Comparison of ENCODE assay signal across 15 cellular contexts in genomic region chr1:156509424-156510035, GRCh38. TPM values are rescaled to one million over a fixed set of nuclear protein-coding genes. Genes with fewer than 3 reads are reported as not detected.
DNase-seq lines count a peak whose midpoint lies in the region; ATAC-seq and TF ChIP-seq lines count a peak whose summit lies in the region.
"Had no signal": no experiment of that assay in that cellular context is flagged by ENCODE, and none has a peak within 500 bp of the region (broad histone marks: within the 10 kb centered on the region; RNA-seq: fewer than 3 reads in every experiment).

No MANE protein-coding gene starts in this region.

- H3K27ac ChIP-seq in coronary artery (peak overlapping the region; percentile 96 to 97), tibial artery (peak overlapping the region; percentile 94 to 100)

- H3K4me1 Mint-ChIP-seq in activated CD4-positive, alpha-beta memory T cell treated with anti-CD3 and anti-CD28 coated beads for 36 hours (ENCODE audit: low read depth): peaks cover 61% of the 10 kb centered on the region
- peaks cover 64% of the 10 kb centered on the region for H3K4me1 Mint-ChIP-seq in activated CD4-positive, alpha-beta memory T cell treated with anti-CD3 and anti-CD28 coated beads, Interleukin-2, amount 10 ng/mL, durations not matched to agents 7 days and 5 days
- H3K4me1 Mint-ChIP-seq in naive thymus-derived CD8-positive, alpha-beta T cell: peaks cover 20 to 59% (median 57%) of the 10 kb centered on the region in 4 donors

- H3K36me3 Mint-ChIP-seq in activated CD4-positive, alpha-beta memory T cell treated with anti-CD3 and anti-CD28 coated beads for 36 hours: no peaks in the 10 kb centered on the region
- H3K36me3 Mint-ChIP-seq in activated CD4-positive, alpha-beta memory T cell treated with anti-CD3 and anti-CD28 coated beads, Interleukin-2, amount 10 ng/mL, durations not matched to agents 7 days and 5 days (ENCODE audit: low read depth): no peaks in the 10 kb centered on the region
- H3K36me3 Mint-ChIP-seq in naive thymus-derived CD8-positive, alpha-beta T cell: no peaks in the 10 kb centered on the region

- CTCF ChIA-PET in activated CD4-positive, alpha-beta memory T cell treated with anti-CD3 and anti-CD28 coated beads for 36 hours (lab: Charles Lee): interaction anchor here (1.3 to 1.5 kb wide), 2 partner anchors 9 to 29 kb away, joined by 5 to 7 read pairs; partner anchors contain the start of gene MEF2D
- CTCF ChIA-PET in activated CD4-positive, alpha-beta memory T cell treated with anti-CD3 and anti-CD28 coated beads, Interleukin-2, amount 10 ng/mL, durations not matched to agents 7 days and 5 days (lab: Charles Lee): interaction anchor here (0.5 to 3.1 kb wide), 2 partner anchors 29 to 91 kb away, joined by 4 to 17 read pairs; no protein-coding TSS in a partner anchor

- no peak for ATAC-seq in naive thymus-derived CD8-positive, alpha-beta T cell
- no peak for ATAC-seq in GM18868 (IDR thresholded peaks at IDR 0.05; ENCODE audit: unreplicated experiment)
- ATAC-seq in GM18858 (IDR thresholded peaks at IDR 0.05; ENCODE audit: unreplicated experiment): no peak

- POLR2A ChIA-PET in activated CD4-positive, alpha-beta memory T cell treated with anti-CD3 and anti-CD28 coated beads for 36 hours (lab: Charles Lee): interaction anchor here (1.0 kb wide), 1 partner anchor 33 kb away, joined by 3 read pairs; no protein-coding TSS in a partner anchor
- POLR2A ChIA-PET in activated CD4-positive, alpha-beta memory T cell treated with anti-CD3 and anti-CD28 coated beads, Interleukin-2, amount 10 ng/mL, durations not matched to agents 7 days and 5 days (lab: Charles Lee): interaction anchor here (1.1 to 2.5 kb wide), 6 partner anchors 8 to 227 kb away, joined by 5 to 8 read pairs (median 6); partner anchors contain the start of gene SMG5
- POLR2A ChIA-PET in naive thymus-derived CD8-positive, alpha-beta T cell (lab: Charles Lee): interaction anchor here (1.0 to 3.7 kb wide), 8 partner anchors 9 to 82 kb away, joined by 3 to 11 read pairs (median 6); partner anchors contain the start of genes MEF2D and NAXE

- peak overlapping the region; percentile 39 for H3K27ac Mint-ChIP-seq in activated CD4-positive, alpha-beta memory T cell treated with anti-CD3 and anti-CD28 coated beads for 36 hours
- H3K27ac Mint-ChIP-seq in activated CD4-positive, alpha-beta memory T cell treated with anti-CD3 and anti-CD28 coated beads, Interleukin-2, amount 10 ng/mL, durations not matched to agents 7 days and 5 days: no peak overlapping the region
- peak overlapping the region; percentile 63 to 99 (median 95) for H3K27ac Mint-ChIP-seq in naive thymus-derived CD8-positive, alpha-beta T cell

- no peak for TF ChIP-seq CTCF in coronary artery (IDR thresholded peaks at IDR 0.05)
- no peak for TF ChIP-seq CTCF in tibial artery (IDR thresholded peaks at IDR 0.05)

- H3K4me3 Mint-ChIP-seq in activated CD4-positive, alpha-beta memory T cell treated with anti-CD3 and anti-CD28 coated beads for 36 hours: no peak overlapping the region
- no peak overlapping the region for H3K4me3 Mint-ChIP-seq in activated CD4-positive, alpha-beta memory T cell treated with anti-CD3 and anti-CD28 coated beads, Interleukin-2, amount 10 ng/mL, durations not matched to agents 7 days and 5 days
- H3K4me3 Mint-ChIP-seq in naive thymus-derived CD8-positive, alpha-beta T cell: no peak overlapping the region
- H3K4me3 Mint-ChIP-seq: neural crest cell had no signal

- H3K4me1 ChIP-seq in tibial artery: peaks cover 0 to 59% (median 49%) of the 10 kb centered on the region in 4 donors

- H3K36me3 ChIP-seq in tibial artery: no peaks in the 10 kb centered on the region

- H3K4me3 ChIP-seq in coronary artery (no peak overlapping the region), tibial artery (no peak overlapping the region)

- intact Hi-C loops in activated CD4-positive, alpha-beta memory T cell treated with anti-CD3 and anti-CD28 coated beads for 36 hours (cut with micrococcal nuclease): loop anchor here (5.0 to 10.0 kb wide), 2 partner anchors 415 to 652 kb away; partner anchors contain the start of genes GON4L and SYT11
- intact Hi-C loops in tibial artery (cut with DNase I; ENCODE audit: low total_unique reads): no loop called here

- no peaks in the 10 kb centered on the region for H3K9me3 Mint-ChIP-seq in activated CD4-positive, alpha-beta memory T cell treated with anti-CD3 and anti-CD28 coated beads for 36 hours
- no peaks in the 10 kb centered on the region for H3K9me3 Mint-ChIP-seq in activated CD4-positive, alpha-beta memory T cell treated with anti-CD3 and anti-CD28 coated beads, Interleukin-2, amount 10 ng/mL, durations not matched to agents 7 days and 5 days
- H3K9me3 Mint-ChIP-seq in naive thymus-derived CD8-positive, alpha-beta T cell: no peaks in the 10 kb centered on the region
- H3K9me3 Mint-ChIP-seq: neural crest cell had no signal

- H3K27me3 Mint-ChIP-seq in activated CD4-positive, alpha-beta memory T cell treated with anti-CD3 and anti-CD28 coated beads for 36 hours: peaks cover 5% of the 10 kb centered on the region
- peaks cover 2% of the 10 kb centered on the region for H3K27me3 Mint-ChIP-seq in activated CD4-positive, alpha-beta memory T cell treated with anti-CD3 and anti-CD28 coated beads, Interleukin-2, amount 10 ng/mL, durations not matched to agents 7 days and 5 days
- peaks cover 0 to 5% (median 0%) of the 10 kb centered on the region in 5 donors for H3K27me3 Mint-ChIP-seq in naive thymus-derived CD8-positive, alpha-beta T cell

- no peaks in the 10 kb centered on the region for H3K27me3 ChIP-seq in tibial artery

- no peak for DNase-seq in activated CD4-positive, alpha-beta memory T cell treated with anti-CD3 and anti-CD28 coated beads for 36 hours
- no peak for DNase-seq in activated CD4-positive, alpha-beta memory T cell treated with anti-CD3 and anti-CD28 coated beads, Interleukin-2, amount 10 ng/mL, durations not matched to agents 7 days and 5 days
- DNase-seq in coronary artery (ENCODE audit: low spot score) (no peak), tibial artery (peak in 1 of 2 donors; percentile 70), dedifferentiated amniotic fluid mesenchymal stem cell (ENCODE audit: extremely low spot score) (no peak)
- peak in 1 of 10 donors; percentile 52 for DNase-seq in naive thymus-derived CD8-positive, alpha-beta T cell
- DNase-seq: ACHN; activated effector memory CD4-positive, alpha-beta T cell treated with Interleukin-2 at 50 U/mL for 16 hours; DND-41; effector CD4-positive, alpha-beta T cell; NCI-H187; stimulated activated CD4-positive, alpha-beta T cell treated with anti-CD3 and anti-CD28 coated beads, Interleukin-2, amount 100 ng/mL, for 48 hours had no signal

- no peaks in the 10 kb centered on the region for H3K9me3 ChIP-seq in tibial artery

RNA-seq across cellular contexts. Expression of gene MEF2D, which starts 9.0 kb away (rescaled TPM):
- total RNA-seq in activated CD4-positive, alpha-beta memory T cell treated with anti-CD3 and anti-CD28 coated beads for 36 hours: 10 to 100 TPM; 35.9 to 39.7 TPM
- total RNA-seq in activated CD4-positive, alpha-beta memory T cell treated with anti-CD3 and anti-CD28 coated beads, Interleukin-2, amount 10 ng/mL, durations not matched to agents 7 days and 5 days: 10 to 100 TPM; 49.5 to 52.1 TPM
- 10 to 100 TPM; 69.4 to 73.2 TPM for total RNA-seq in naive thymus-derived CD8-positive, alpha-beta T cell
- 10 to 100 TPM in 1 of 3 donors, 1 to 10 TPM in 2; 6.4 to 12.6 (median 6.7) TPM for polyA plus RNA-seq in naive thymus-derived CD8-positive, alpha-beta T cell
